In genomic region chr12:113676547-113676946, GRCh38 we compare ENCODE assay signal across 7 cellular contexts.
"Had no signal": no experiment of that assay in that cellular context is flagged by ENCODE, and none has a peak within 500 bp of the region (broad histone marks: within the 10 kb centered on the region; RNA-seq: fewer than 3 reads in every experiment).

No MANE protein-coding gene starts in this region.

- H3K9ac ChIP-seq: KMS-11 had no signal

- FAIRE-seq: HepG2, HTR-8/SVneo had no signal

- H3K4me2 ChIP-seq: KMS-11 had no signal

- H3K27ac ChIP-seq: HL-60, KMS-11 had no signal

- DNase-seq: IMR-90, KBM-7, KG1 had no signal

- ATAC-seq: HepG2 had no signal
